Comparison of ENCODE assay signal across 1 cellular context in the genomic region with DNA sequence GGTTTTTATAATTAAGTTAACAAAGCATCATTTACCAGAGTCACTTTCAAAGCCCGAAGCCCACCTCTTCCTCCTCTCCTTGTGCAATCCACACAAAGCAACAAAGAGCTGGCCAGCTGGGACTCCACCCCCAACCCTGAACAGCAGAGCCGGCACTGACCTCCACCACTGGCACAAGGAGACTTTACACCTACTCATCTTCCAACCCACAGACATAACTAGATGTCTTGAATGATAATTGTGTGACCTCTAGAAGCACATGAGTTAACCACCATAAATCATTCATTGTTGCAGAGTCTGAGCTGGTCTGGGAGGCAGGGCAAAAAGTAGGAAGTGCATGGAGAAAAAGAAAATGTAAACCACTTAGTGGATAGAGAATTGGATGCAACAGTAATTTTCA.
TF ChIP-seq lines count a peak whose summit lies in the region.

No MANE protein-coding gene starts in this region.

TF ChIP-seq in SK-N-SH, 30 proteins besides CTCF, POLR2A, EP300 and RAD21 (continued from another document):
- TF ChIP-seq, protein P1, sequence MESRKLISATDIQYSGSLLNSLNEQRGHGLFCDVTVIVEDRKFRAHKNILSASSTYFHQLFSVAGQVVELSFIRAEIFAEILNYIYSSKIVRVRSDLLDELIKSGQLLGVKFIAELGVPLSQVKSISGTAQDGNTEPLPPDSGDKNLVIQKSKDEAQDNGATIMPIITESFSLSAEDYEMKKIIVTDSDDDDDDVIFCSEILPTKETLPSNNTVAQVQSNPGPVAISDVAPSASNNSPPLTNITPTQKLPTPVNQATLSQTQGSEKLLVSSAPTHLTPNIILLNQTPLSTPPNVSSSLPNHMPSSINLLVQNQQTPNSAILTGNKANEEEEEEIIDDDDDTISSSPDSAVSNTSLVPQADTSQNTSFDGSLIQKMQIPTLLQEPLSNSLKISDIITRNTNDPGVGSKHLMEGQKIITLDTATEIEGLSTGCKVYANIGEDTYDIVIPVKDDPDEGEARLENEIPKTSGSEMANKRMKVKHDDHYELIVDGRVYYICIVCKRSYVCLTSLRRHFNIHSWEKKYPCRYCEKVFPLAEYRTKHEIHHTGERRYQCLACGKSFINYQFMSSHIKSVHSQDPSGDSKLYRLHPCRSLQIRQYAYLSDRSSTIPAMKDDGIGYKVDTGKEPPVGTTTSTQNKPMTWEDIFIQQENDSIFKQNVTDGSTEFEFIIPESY (IDR thresholded peaks at IDR 0.05; ENCODE audit: borderline replicate concordance, low read depth) = no peak
- TF ChIP-seq YY1 (IDR thresholded peaks at IDR 0.05; ENCODE audit: low read depth) (no peak), RXRA (IDR thresholded peaks at IDR 0.05; ENCODE audit: borderline replicate concordance, low read depth) (peak; percentile 19; the same call in 1 of the 2 replicates), MXI1 (IDR thresholded peaks at IDR 0.05; ENCODE audit: low read depth, low read length) (no peak), SMC3 (IDR thresholded peaks at IDR 0.05; ENCODE audit: low read depth, low read length) (no peak), GATA2 (CRISPR knock-in tag; IDR thresholded peaks at IDR 0.05) (no peak), SIN3A (IDR thresholded peaks at IDR 0.05; ENCODE audit: borderline replicate concordance, low read depth, low read length) (no peak), FOXJ3 (CRISPR knock-in tag; IDR thresholded peaks at IDR 0.05) (no peak)
- TF ChIP-seq, protein P2, sequence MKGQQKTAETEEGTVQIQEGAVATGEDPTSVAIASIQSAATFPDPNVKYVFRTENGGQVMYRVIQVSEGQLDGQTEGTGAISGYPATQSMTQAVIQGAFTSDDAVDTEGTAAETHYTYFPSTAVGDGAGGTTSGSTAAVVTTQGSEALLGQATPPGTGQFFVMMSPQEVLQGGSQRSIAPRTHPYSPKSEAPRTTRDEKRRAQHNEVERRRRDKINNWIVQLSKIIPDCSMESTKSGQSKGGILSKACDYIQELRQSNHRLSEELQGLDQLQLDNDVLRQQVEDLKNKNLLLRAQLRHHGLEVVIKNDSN (IDR thresholded peaks at IDR 0.05; ENCODE audit: borderline replicate concordance, low read depth) = no peak
